In genomic region chr3:135018171-135018923, GRCh38 we compare ENCODE assay signal across 1 cellular context.
TF ChIP-seq lines count a peak whose summit lies in the region.

No MANE protein-coding gene starts in this region.

TF ChIP-seq in GM12878, 131 proteins besides CTCF, POLR2A, EP300 and RAD21 (continued from another document):
- TF ChIP-seq ZBTB40 (IDR thresholded peaks at IDR 0.05; ENCODE audit: borderline replicate concordance), result no peak
- no peak for TF ChIP-seq IRF4 (IDR thresholded peaks at IDR 0.05; ENCODE audit: low read depth, low read length)
- TF ChIP-seq STAT3 (IDR thresholded peaks at IDR 0.05; ENCODE audit: low read depth, low read length), result no peak
- no peak for TF ChIP-seq SKIL (IDR thresholded peaks at IDR 0.05; ENCODE audit: low read depth, poor library complexity, severe bottlenecking)
- no peak for TF ChIP-seq MYB (IDR thresholded peaks at IDR 0.05; ENCODE audit: borderline replicate concordance, low read depth, low read length)
- TF ChIP-seq CBFB (IDR thresholded peaks at IDR 0.05; ENCODE audit: low read depth), result no peak
- no peak for TF ChIP-seq MYC (IDR thresholded peaks at IDR 0.05; ENCODE audit: insufficient read depth, insufficient read length, insufficient replicate concordance, low read length, severe bottlenecking)
- peak; percentile 24; the same call in 1 of the 2 replicates for TF ChIP-seq ZNF687 (IDR thresholded peaks at IDR 0.05)
- TF ChIP-seq SMAD5 (IDR thresholded peaks at IDR 0.05; ENCODE audit: low read depth), result no peak
- TF ChIP-seq MTA3 (IDR thresholded peaks at IDR 0.05; ENCODE audit: borderline replicate concordance, low read length), result no peak
- TF ChIP-seq CREM (IDR thresholded peaks at IDR 0.05; ENCODE audit: low read depth), result no peak
- no peak for TF ChIP-seq HDGF (IDR thresholded peaks at IDR 0.05)
- no peak for TF ChIP-seq BCL11A (IDR thresholded peaks at IDR 0.05; ENCODE audit: low read depth, low read length)
- peak; percentile 55 for TF ChIP-seq IKZF1 (conservative IDR thresholded peaks at IDR 0.05)
- TF ChIP-seq ATF7 (IDR thresholded peaks at IDR 0.05; ENCODE audit: low read depth), result peak; percentile 53; the same call in 1 of the 2 replicates
- no peak for TF ChIP-seq RAD51 (IDR thresholded peaks at IDR 0.05)
- TF ChIP-seq MTA2 (IDR thresholded peaks at IDR 0.05; ENCODE audit: low read depth), result peak; percentile 57
- TF ChIP-seq GABPA (IDR thresholded peaks at IDR 0.05; ENCODE audit: low read depth), result no peak
- no peak for TF ChIP-seq STAT1 (conservative IDR thresholded peaks at IDR 0.05)
- peak; percentile 86 for TF ChIP-seq NBN (IDR thresholded peaks at IDR 0.05)
- no peak for TF ChIP-seq CBX5 (IDR thresholded peaks at IDR 0.05; ENCODE audit: low read depth)
- TF ChIP-seq IKZF2 (IDR thresholded peaks at IDR 0.05), result peak; percentile 59 to 70; a peak in 2 of 4 replicates
- TF ChIP-seq MEF2A (IDR thresholded peaks at IDR 0.05; ENCODE audit: insufficient read depth, low read depth, low read length), result 0 out of 2 replicates have a peak, but pooled peaks have one; percentile 38
- TF ChIP-seq CHD1 (IDR thresholded peaks at IDR 0.05; ENCODE audit: low read depth, low read length), result no peak
- TF ChIP-seq TCF7 (IDR thresholded peaks at IDR 0.05; ENCODE audit: borderline replicate concordance), result no peak
- no peak for TF ChIP-seq HCFC1 (IDR thresholded peaks at IDR 0.05; ENCODE audit: low read length)
- TF ChIP-seq SUZ12 (IDR thresholded peaks at IDR 0.05; ENCODE audit: unreplicated experiment), result no peak
- TF ChIP-seq ZNF207 (IDR thresholded peaks at IDR 0.05; ENCODE audit: borderline replicate concordance), result no peak
- no peak for TF ChIP-seq NR2F1 (conservative IDR thresholded peaks at IDR 0.05)
- TF ChIP-seq TARDBP (IDR thresholded peaks at IDR 0.05; ENCODE audit: borderline replicate concordance), result no peak
- peak; percentile 25 for TF ChIP-seq MEF2B (IDR thresholded peaks at IDR 0.05; ENCODE audit: partially characterized antibody, poor library complexity, severe bottlenecking)
- peak; percentile 35; the same call in 1 of the 2 replicates for TF ChIP-seq MLLT1 (IDR thresholded peaks at IDR 0.05)
- TF ChIP-seq HDAC2 (IDR thresholded peaks at IDR 0.05), result no peak
